Comparison of ENCODE assay signal across 9 cellular contexts in genomic region chr14:60485600-60486251, GRCh38.
DNase-seq lines count a peak whose midpoint lies in the region; ATAC-seq and TF ChIP-seq lines count a peak whose summit lies in the region.
"Had no signal": no experiment of that assay in that cellular context is flagged by ENCODE, and none has a peak within 500 bp of the region (broad histone marks: within the 10 kb centered on the region; RNA-seq: fewer than 3 reads in every experiment).

A gene with protein sequence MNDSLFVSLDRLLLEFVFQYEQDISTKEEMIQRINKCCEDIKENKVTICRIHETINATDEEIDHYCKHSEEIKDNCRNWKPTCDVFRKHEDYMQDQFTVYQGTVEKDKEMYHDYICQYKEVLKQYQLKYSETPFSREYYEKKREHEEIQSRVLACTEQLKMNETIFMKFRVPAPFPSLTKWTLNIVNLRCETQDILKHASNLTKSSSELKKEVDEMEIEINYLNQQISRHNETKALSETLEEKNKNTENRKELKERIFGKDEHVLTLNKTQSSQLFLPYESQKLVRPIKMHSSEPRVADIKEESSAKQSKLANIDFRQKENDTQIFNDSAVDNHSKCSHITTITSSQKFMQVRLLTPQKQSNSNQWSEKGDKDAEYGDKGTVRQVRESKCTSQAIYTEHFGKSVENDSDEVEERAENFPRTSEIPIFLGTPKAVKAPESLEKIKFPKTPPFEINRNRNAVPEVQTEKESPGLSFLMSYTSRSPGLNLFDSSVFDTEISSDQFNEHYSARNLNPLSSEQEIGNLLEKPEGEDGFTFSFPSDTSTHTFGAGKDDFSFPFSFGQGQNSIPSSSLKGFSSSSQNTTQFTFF (minus strand): TSS chr14:60486063. CDS start chr14:60485078, 985 bp downstream.

- TF ChIP-seq CTCF in GM10266 (IDR thresholded peaks at IDR 0.05; ENCODE audit: control insufficient read depth, insufficient read depth, low read depth, missing control alignments) (no peak), retinal pigment epithelial cell (conservative IDR thresholded peaks at IDR 0.05; ENCODE audit: low read depth, low read length) (no peak)

- peak within 1 kb of the TSS; percentile 59 for H3K4me3 ChIP-seq in retinal pigment epithelial cell (ENCODE audit: low read length)

- DNase-seq in GM10266 (ENCODE audit: extremely low spot score) (peak; percentile 18), NCI-H2227 (lab: John Stamatoyannopoulos, UW; ENCODE audit: unreplicated experiment) (peak; percentile 92), erythroblast (lab: John Stamatoyannopoulos, UW) (peak; percentile 29 to 39), retinal pigment epithelial cell (ENCODE audit: low read depth) (peak; percentile 8), NCI-H1417 treated with DMSO at 0.1 percent for 48 hours (lab: John Stamatoyannopoulos, UW) (no peak)
- DNase-seq: HFFc6 had no signal

- ATAC-seq in GM21529 (IDR thresholded peaks at IDR 0.05; ENCODE audit: unreplicated experiment): no peak
- no peak for ATAC-seq in HG03196 (IDR thresholded peaks at IDR 0.05; ENCODE audit: unreplicated experiment)
- no peak for ATAC-seq in HG02623 (IDR thresholded peaks at IDR 0.05; ENCODE audit: unreplicated experiment)

- no peak for TF ChIP-seq POLR2A in erythroblast (IDR thresholded peaks at IDR 0.05; ENCODE audit: low read length)
